10 cellular contexts compared by ENCODE assay signal in genomic region chr14:22882529-22883190, GRCh38. TPM values are rescaled to one million over a fixed set of nuclear protein-coding genes. Genes with fewer than 3 reads are reported as not detected.
DNase-seq lines count a peak whose midpoint lies in the region; ATAC-seq and TF ChIP-seq lines count a peak whose summit lies in the region.
"Had no signal": no experiment of that assay in that cellular context is flagged by ENCODE, and none has a peak within 500 bp of the region (broad histone marks: within the 10 kb centered on the region; RNA-seq: fewer than 3 reads in every experiment).

No MANE protein-coding gene starts in this region.

- H3K4me1 ChIP-seq in endodermal cell (ENCODE audit: control insufficient read depth, insufficient read depth, low read length): peaks cover 16% of the 10 kb centered on the region
- H3K4me1 ChIP-seq in neutrophil (ENCODE audit: control insufficient read depth in 1 of 2, insufficient read depth in 1 of 2, low read depth in 1 of 2, low read length in 1 of 2): peaks cover 35 to 42% of the 10 kb centered on the region in 2 experiments

- peaks cover 9% of the 10 kb centered on the region for H3K36me3 Mint-ChIP-seq in endodermal cell (ENCODE audit: low read depth)

- TF ChIP-seq CTCF in endodermal cell (conservative IDR thresholded peaks at IDR 0.05) (no peak), neutrophil (IDR thresholded peaks at IDR 0.05) (no peak)

- WGBS in endodermal cell (ENCODE audit: insufficient coverage in 1 of 2, insufficient read length in 1 of 2), 2 experiments: 44 to 55% methylated on average over 4 to 6 of the region's 7 CpGs

- peak overlapping the region; percentile 93 for H3K27ac Mint-ChIP-seq in endodermal cell
- H3K27ac Mint-ChIP-seq: T-helper 1 cell treated with Interleukin-12 subunit alpha and Interleukin-12 subunit beta and Interleukin-4 antibody, amounts not matched to agents 30 μg/mL and 1 μg/mL, for 36 hours had no signal

- H3K9me3 ChIP-seq in endodermal cell (ENCODE audit: control insufficient read depth, low read length) (no peaks in the 10 kb centered on the region), neutrophil (no peaks in the 10 kb centered on the region)

- peaks cover 5% of the 10 kb centered on the region for H3K36me3 ChIP-seq in endodermal cell (ENCODE audit: control insufficient read depth, insufficient read depth, low read length)
- peaks cover 64% of the 10 kb centered on the region for H3K36me3 ChIP-seq in neutrophil

- H3K9ac ChIP-seq in endodermal cell (ENCODE audit: extremely low read depth, low read length, poor library complexity, severe bottlenecking): peak overlapping the region; percentile 47

- H3K4me3 ChIP-seq in endodermal cell (ENCODE audit: low read length) (peak overlapping the region; percentile 27), neutrophil (ENCODE audit: low read depth in 1 of 2, low read length in 1 of 2) (no peak overlapping the region)
- H3K4me3 ChIP-seq: skin epidermis had no signal

- H3K4me3 Mint-ChIP-seq in endodermal cell: peak overlapping the region; percentile 49
- H3K4me3 Mint-ChIP-seq: T-helper 1 cell treated with Interleukin-12 subunit alpha and Interleukin-12 subunit beta and Interleukin-4 antibody, amounts not matched to agents 30 μg/mL and 1 μg/mL, for 36 hours had no signal

- H3K27ac ChIP-seq in endodermal cell (ENCODE audit: low read depth, low read length) (peak overlapping the region; percentile 85), neutrophil (peak overlapping the region; percentile 39)

- peaks cover 2% of the 10 kb centered on the region for H3K9me3 Mint-ChIP-seq in endodermal cell
- H3K9me3 Mint-ChIP-seq: T-helper 1 cell treated with Interleukin-12 subunit alpha and Interleukin-12 subunit beta and Interleukin-4 antibody, amounts not matched to agents 30 μg/mL and 1 μg/mL, for 36 hours had no signal

- peaks cover 26% of the 10 kb centered on the region for H3K27me3 Mint-ChIP-seq in endodermal cell (ENCODE audit: insufficient read depth)

- no peak for ATAC-seq in HG02840 (IDR thresholded peaks at IDR 0.05; ENCODE audit: low FRiP score, unreplicated experiment)
- ATAC-seq in HG03521 (IDR thresholded peaks at IDR 0.05; ENCODE audit: unreplicated experiment): no peak
- no peak for ATAC-seq in GM19452 (IDR thresholded peaks at IDR 0.05; ENCODE audit: unreplicated experiment)

- peaks cover 4% of the 10 kb centered on the region for H3K27me3 ChIP-seq in endodermal cell (ENCODE audit: control insufficient read depth, insufficient read depth, low read length, poor library complexity, severe bottlenecking)
- H3K27me3 ChIP-seq in neutrophil: peaks cover 39% of the 10 kb centered on the region

- H3K4me1 Mint-ChIP-seq in endodermal cell: peaks cover 34% of the 10 kb centered on the region

- DNase-seq in stimulated activated CD4-positive, alpha-beta T cell treated with anti-CD3 and anti-CD28 coated beads, Interleukin-1b, Interleukin-23, amount 100 ng/mL, for 48 hours: peak; percentile 23
- no peak for DNase-seq in stimulated activated CD4-positive, alpha-beta T cell treated with anti-CD3 and anti-CD28 coated beads, Interleukin-2, amount 100 ng/mL, for 48 hours
- DNase-seq in SHP77 treated with DMSO at 0.1 percent for 48 hours (lab: John Stamatoyannopoulos, UW): peak; percentile 26
- peak; percentile 86 for DNase-seq in endodermal cell

RNA-seq across cellular contexts. Expression of gene REM2, which starts 0.4 kb away (rescaled TPM):
- total RNA-seq in endodermal cell: 1 to 10 TPM in 1 of 2 donors, under 1 TPM in 1; 0.77 to 1.2 TPM
- polyA plus RNA-seq in endodermal cell (2013, experiment 1 of 2): 5.9 TPM
- 5.5 TPM for polyA plus RNA-seq in endodermal cell (2013, experiment 2 of 2)

RNA-seq across cellular contexts. Expression of gene LRP10, which starts 11.1 kb away (rescaled TPM):
- total RNA-seq in endodermal cell: 10 to 100 TPM; 28.9 to 41.5 TPM
- polyA plus RNA-seq in endodermal cell (2013, experiment 1 of 2): 21.8 TPM
- polyA plus RNA-seq in endodermal cell (2013, experiment 2 of 2): 22.8 TPM

RNA-seq across cellular contexts. Expression of gene RBM23, which starts 36.3 kb away (rescaled TPM):
- 10 to 100 TPM; 52.0 to 68.6 TPM for total RNA-seq in endodermal cell
- 57.2 TPM for polyA plus RNA-seq in endodermal cell (2013, experiment 1 of 2)
- 52.1 TPM for polyA plus RNA-seq in endodermal cell (2013, experiment 2 of 2)

RNA-seq across cellular contexts. Expression of gene MMP14, which starts 46.3 kb away (rescaled TPM):
- total RNA-seq in endodermal cell: 100 to 1,000 TPM; 181 to 220 TPM
- polyA plus RNA-seq in endodermal cell (2013, experiment 1 of 2): 75.6 TPM
- 86.6 TPM for polyA plus RNA-seq in endodermal cell (2013, experiment 2 of 2)

RNA-seq across cellular contexts. Expression of gene PRMT5, which starts 46.5 kb away (rescaled TPM):
- total RNA-seq in endodermal cell: 100 to 1,000 TPM; 111 to 112 TPM
- 114 TPM for polyA plus RNA-seq in endodermal cell (2013, experiment 1 of 2)
- polyA plus RNA-seq in endodermal cell (2013, experiment 2 of 2): 97.8 TPM

Comparison
In these comparisons a context has a peak if more than half of its experiments do, and no peak if none do; other contexts are left out.
1. DNase-seq: peak in stimulated activated CD4-positive, alpha-beta T cell treated with anti-CD3 and anti-CD28 coated beads, Interleukin-1b, Interleukin-23, amount 100 ng/mL, for 48 hours (single experiment), SHP77 treated with DMSO at 0.1 percent for 48 hours (single experiment) and endodermal cell (single experiment); none in stimulated activated CD4-positive, alpha-beta T cell treated with anti-CD3 and anti-CD28 coated beads, Interleukin-2, amount 100 ng/mL, for 48 hours (0 of 2).